ENCODE assay signal across 8 cellular contexts in genomic region chrX:21438792-21439191, GRCh38.
DNase-seq lines count a peak whose midpoint lies in the region; ATAC-seq and TF ChIP-seq lines count a peak whose summit lies in the region.

No MANE protein-coding gene starts in this region.

- BruUV-seq in PC-3 (replicated peaks; lab: Mats Ljungman, UMichigan), result no TSS peak

- H3K36me3 ChIP-seq in Karpas-422 (ENCODE audit: insufficient read depth, low read length) (no peaks in the 10 kb centered on the region), PC-3 (ENCODE audit: low read depth, low read length) (no peaks in the 10 kb centered on the region)

- no peak overlapping the region for H3K4me3 ChIP-seq in Karpas-422 (ENCODE audit: low read length)
- no peak overlapping the region for H3K4me3 ChIP-seq in PC-3 (ENCODE audit: low read length)

- H3K4me1 ChIP-seq in Karpas-422 (ENCODE audit: low read length) (peaks cover 8% of the 10 kb centered on the region), PC-3 (ENCODE audit: insufficient read depth, low read length) (no peaks in the 10 kb centered on the region)

- H3K9ac ChIP-seq in Karpas-422 (ENCODE audit: low read length) (no peak overlapping the region), PC-3 (ENCODE audit: low read length) (no peak overlapping the region)

- H3K27me3 ChIP-seq in Karpas-422 (ENCODE audit: low read length) (no peaks in the 10 kb centered on the region), PC-3 (ENCODE audit: low read length) (no peaks in the 10 kb centered on the region)

- no peak overlapping the region for H2AFZ ChIP-seq in Karpas-422 (ENCODE audit: low read length)
- no peak overlapping the region for H2AFZ ChIP-seq in PC-3 (ENCODE audit: low read length)

- H3K79me2 ChIP-seq in Karpas-422 (ENCODE audit: low read length), result no peaks in the 10 kb centered on the region
- H3K79me2 ChIP-seq in PC-3 (ENCODE audit: low read length), result no peaks in the 10 kb centered on the region

- DNase-seq in Karpas-422 (peak; percentile 77), germinal center (ENCODE audit: low spot score) (peak; percentile 8), NK-92 (lab: John Stamatoyannopoulos, UW; ENCODE audit: unreplicated experiment) (no peak), NCI-H82 (lab: John Stamatoyannopoulos, UW) (no peak), PC-3 (no peak)
- no peak for DNase-seq in stimulated activated naive CD4-positive, alpha-beta T cell treated with Interleukin-2 at 50 U/mL for 16 hours (lab: John Stamatoyannopoulos, UW)

- no peak overlapping the region for H3K27ac ChIP-seq in Karpas-422 (ENCODE audit: low read length)
- H3K27ac ChIP-seq in PC-3 (ENCODE audit: low read length), result no peak overlapping the region

- no peaks in the 10 kb centered on the region for H3K9me2 ChIP-seq in Karpas-422 (replicated peaks; ENCODE audit: insufficient read depth, low read length)
- H3K9me2 ChIP-seq in PC-3 (replicated peaks; ENCODE audit: low read length), result no peaks in the 10 kb centered on the region

- intact Hi-C loops in PC-3 (cut with micrococcal nuclease), result no loop called here

- H3K9me3 ChIP-seq in Karpas-422 (ENCODE audit: low read length) (no peaks in the 10 kb centered on the region; the same call in 1 of the 2 replicates), PC-3 (ENCODE audit: low read length) (no peaks in the 10 kb centered on the region)

- H4K20me1 ChIP-seq in Karpas-422 (ENCODE audit: insufficient read depth, low read depth, low read length), result no peaks in the 10 kb centered on the region
- H4K20me1 ChIP-seq in PC-3 (ENCODE audit: low read length), result no peaks in the 10 kb centered on the region

- no peaks in the 10 kb centered on the region for H3F3A ChIP-seq in PC-3 (ENCODE audit: low read length, unreplicated experiment)

- H3K4me2 ChIP-seq in Karpas-422 (ENCODE audit: low read depth, low read length, poor library complexity, severe bottlenecking) (peak overlapping the region; percentile 61), PC-3 (ENCODE audit: low read length) (no peak overlapping the region)

- TF ChIP-seq CTCF in PC-3 (conservative IDR thresholded peaks at IDR 0.05; ENCODE audit: low read depth, low read length), result no peak

- CTCF ChIA-PET in PC-3 (lab: Charles Lee), result no interaction called here

- POLR2A ChIA-PET in PC-3 (lab: Charles Lee; ENCODE audit: unreplicated experiment), result no interaction called here

- ATAC-seq in GM18511 (IDR thresholded peaks at IDR 0.05; ENCODE audit: unreplicated experiment) (peak; percentile 98), GM21786 (IDR thresholded peaks at IDR 0.05; ENCODE audit: unreplicated experiment) (peak; percentile 98), PC-3 (no peak)

Comparison
In these comparisons a context has a peak if more than half of its experiments do, and no peak if none do; other contexts are left out.
1. DNase-seq: peak in Karpas-422 (single experiment) and germinal center (single experiment); none in stimulated activated naive CD4-positive, alpha-beta T cell treated with Interleukin-2 at 50 U/mL for 16 hours (single experiment), NK-92 (single experiment), NCI-H82 (single experiment) and PC-3 (single experiment).